8 cellular contexts compared by ENCODE assay signal in the genomic region with DNA sequence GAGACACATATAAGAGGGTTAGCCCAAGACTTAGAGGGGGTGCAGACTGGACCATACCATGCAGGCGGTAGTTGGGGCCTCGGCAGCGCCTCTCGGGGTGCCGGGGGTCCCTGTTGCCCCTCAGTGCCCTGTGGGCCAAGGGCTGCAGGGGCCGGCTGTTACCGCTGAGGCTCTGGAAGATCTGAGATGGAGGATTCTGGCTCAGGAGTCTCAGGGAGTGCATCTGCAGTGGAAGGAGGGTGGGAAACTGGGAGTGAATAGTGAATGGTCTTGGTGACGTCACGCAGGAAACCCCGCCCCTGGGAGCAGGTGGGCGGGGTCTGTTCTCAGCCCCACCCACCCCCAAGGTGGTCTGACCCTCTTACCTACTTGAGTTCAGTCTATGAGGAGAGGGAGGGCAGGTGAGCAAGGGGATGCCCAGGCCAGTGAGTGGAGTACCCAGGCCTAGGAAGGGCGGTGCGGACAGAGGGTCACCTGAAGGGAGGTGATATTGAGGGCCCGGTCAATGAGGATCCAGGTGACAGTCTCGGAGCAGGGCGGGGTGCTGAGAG. TPM values are rescaled to one million over a fixed set of nuclear protein-coding genes. Genes with fewer than 3 reads are reported as not detected.
DNase-seq lines count a peak whose midpoint lies in the region; ATAC-seq and TF ChIP-seq lines count a peak whose summit lies in the region.

No MANE protein-coding gene starts in this region.

- H3K27me3 ChIP-seq in CD4-positive, CD25-positive, alpha-beta regulatory T cell (ENCODE audit: control insufficient read depth, insufficient read depth, low read length), result no peaks in the 10 kb centered on the region
- H3K27me3 ChIP-seq in NT2/D1 (ENCODE audit: insufficient read depth, insufficient read length), result peaks cover 26% of the 10 kb centered on the region
- H3K27me3 ChIP-seq in neuron (ENCODE audit: insufficient read depth, low read length), result no peaks in the 10 kb centered on the region

- DNase-seq in CD4-positive, CD25-positive, alpha-beta regulatory T cell, result peak in 1 of 3 donors; percentile 28
- no peak for DNase-seq in NT2/D1 (ENCODE audit: low read depth, low spot score)
- peak; percentile 23 for DNase-seq in dermis blood vessel endothelial cell
- no peak for DNase-seq in AG08395 (ENCODE audit: low spot score)
- DNase-seq in stimulated activated CD8-positive, alpha-beta memory T cell treated with anti-CD3 and anti-CD28 coated beads, Interleukin-4, amount 100 ng/mL, for 48 hours, result no peak
- no peak for DNase-seq in GM13977 (ENCODE audit: low spot score)
- no peak for DNase-seq in T1000 (lab: John Stamatoyannopoulos, UW)

- H3K36me3 Mint-ChIP-seq in CD4-positive, CD25-positive, alpha-beta regulatory T cell, result peaks cover 4% of the 10 kb centered on the region

- H3K27ac Mint-ChIP-seq in CD4-positive, CD25-positive, alpha-beta regulatory T cell, result peak overlapping the region; percentile 97 to 98 (median 98)

- H3K9ac ChIP-seq in NT2/D1 (ENCODE audit: insufficient read length, low read depth), result peak overlapping the region; percentile 72

- in situ Hi-C loops in GM13977 (cut with MboI; ENCODE audit: low pct_unique_long_range_greater_than_20kb, low sequenced_read_pairs, unreplicated experiment), result loop anchor here (25.0 kb wide), 1 partner anchor 323 kb away; the partner anchor contains the start of genes BAX and FTL

- no peaks in the 10 kb centered on the region for H3K9me3 ChIP-seq in CD4-positive, CD25-positive, alpha-beta regulatory T cell (ENCODE audit: control insufficient read depth in 2 of 2, low read length in 2 of 2)
- no peaks in the 10 kb centered on the region for H3K9me3 ChIP-seq in NT2/D1 (ENCODE audit: insufficient read depth, low read length)
- H3K9me3 ChIP-seq in neuron (ENCODE audit: low read length), result no peaks in the 10 kb centered on the region

- peak overlapping the region; percentile 91 to 99 (median 96) for H3K4me3 Mint-ChIP-seq in CD4-positive, CD25-positive, alpha-beta regulatory T cell

- peak overlapping the region; percentile 95 for H3K27ac ChIP-seq in CD4-positive, CD25-positive, alpha-beta regulatory T cell (ENCODE audit: insufficient read depth, low read length, poor library complexity, severe bottlenecking)

- H3K27me3 Mint-ChIP-seq in CD4-positive, CD25-positive, alpha-beta regulatory T cell, result no peaks in the 10 kb centered on the region

- H3K4me3 ChIP-seq in CD4-positive, CD25-positive, alpha-beta regulatory T cell (ENCODE audit: low read depth, low read length), result peak overlapping the region; percentile 82
- H3K4me3 ChIP-seq in NT2/D1 (ENCODE audit: insufficient read length, low read depth), result peak overlapping the region; percentile 36
- H3K4me3 ChIP-seq in neuron (ENCODE audit: low read length), result peak overlapping the region; percentile 55

- peaks cover 29% of the 10 kb centered on the region for H3K4me1 ChIP-seq in CD4-positive, CD25-positive, alpha-beta regulatory T cell (ENCODE audit: control insufficient read depth, insufficient read depth, low read length, poor library complexity, severe bottlenecking)
- H3K4me1 ChIP-seq in NT2/D1 (ENCODE audit: insufficient read depth, insufficient read length) (peaks cover 4% of the 10 kb centered on the region), neuron (ENCODE audit: insufficient read depth, low read length) (peaks cover 29% of the 10 kb centered on the region)

- ATAC-seq in CD4-positive, CD25-positive, alpha-beta regulatory T cell (ENCODE audit: low read depth in 2 of 2), result no peak

- no peak for TF ChIP-seq CTCF in GM13977 (IDR thresholded peaks at IDR 0.05; ENCODE audit: extremely low read depth, insufficient read depth, missing control alignments)

- H3K9me3 Mint-ChIP-seq in CD4-positive, CD25-positive, alpha-beta regulatory T cell, result peaks cover 0 to 2% (median 0%) of the 10 kb centered on the region in 7 donors

- peaks cover 9 to 55% (median 16%) of the 10 kb centered on the region in 4 donors for H3K4me1 Mint-ChIP-seq in CD4-positive, CD25-positive, alpha-beta regulatory T cell

- peak overlapping the region; percentile 62 for H2AFZ ChIP-seq in neuron (ENCODE audit: low read depth, low read length)

- no peaks in the 10 kb centered on the region for H3K36me3 ChIP-seq in CD4-positive, CD25-positive, alpha-beta regulatory T cell (ENCODE audit: control insufficient read depth, insufficient read depth, low read length)
- H3K36me3 ChIP-seq in NT2/D1 (ENCODE audit: insufficient read depth, insufficient read length, low read length) (no peaks in the 10 kb centered on the region), neuron (ENCODE audit: insufficient read depth, low read length) (no peaks in the 10 kb centered on the region)

RNA-seq across cellular contexts. Expression of gene DBP, which starts 1.7 kb away (rescaled TPM):
- 37.7 TPM for total RNA-seq in CD4-positive, CD25-positive, alpha-beta regulatory T cell
- 10 to 100 TPM; 71.2 to 96.6 (median 85.8) TPM for polyA plus RNA-seq in CD4-positive, CD25-positive, alpha-beta regulatory T cell
- 1.6 and 3.1 TPM in 2 replicates for total RNA-seq in dermis blood vessel endothelial cell

RNA-seq across cellular contexts. Expression of gene CA11, which starts 7.1 kb away (rescaled TPM):
- 10.4 TPM for total RNA-seq in CD4-positive, CD25-positive, alpha-beta regulatory T cell
- polyA plus RNA-seq in CD4-positive, CD25-positive, alpha-beta regulatory T cell, result 1 to 10 TPM; 4.1 to 6.3 (median 5.2) TPM
- total RNA-seq in dermis blood vessel endothelial cell, result 1.7 and 4.8 TPM in 2 replicates

RNA-seq across cellular contexts. Expression of gene SPHK2, which starts 19.6 kb away (rescaled TPM):
- 13.0 TPM for total RNA-seq in CD4-positive, CD25-positive, alpha-beta regulatory T cell
- polyA plus RNA-seq in CD4-positive, CD25-positive, alpha-beta regulatory T cell, result 1 to 10 TPM; 4.8 to 8.4 (median 7.5) TPM
- 8.8 and 12.6 TPM in 2 replicates for total RNA-seq in dermis blood vessel endothelial cell

RNA-seq across cellular contexts. Expression of gene RPL18, which starts 19.9 kb away (rescaled TPM):
- 1,690 TPM for total RNA-seq in CD4-positive, CD25-positive, alpha-beta regulatory T cell
- polyA plus RNA-seq in CD4-positive, CD25-positive, alpha-beta regulatory T cell, result 1,000 to 10,000 TPM; 1,618 to 2,428 (median 2,131) TPM
- total RNA-seq in dermis blood vessel endothelial cell, result 1,626 and 2,230 TPM in 2 replicates

RNA-seq across cellular contexts. Expression of gene FAM83E, which starts 24.0 kb away (rescaled TPM):
- total RNA-seq in CD4-positive, CD25-positive, alpha-beta regulatory T cell, result 0.76 TPM
- under 1 TPM in 1 of 4 donors, not detected in 3; 0.31 TPM for polyA plus RNA-seq in CD4-positive, CD25-positive, alpha-beta regulatory T cell
- total RNA-seq in dermis blood vessel endothelial cell, result 0.51 TPM in 1 of 2 replicates, not detected in the other
